Comparison of ENCODE assay signal across 9 cellular contexts in genomic region chr11:131511794-131512193, GRCh38.
DNase-seq lines count a peak whose midpoint lies in the region; ATAC-seq, FAIRE-seq and TF ChIP-seq lines count a peak whose summit lies in the region.
"Had no signal": no experiment of that assay in that cellular context is flagged by ENCODE, and none has a peak within 500 bp of the region (broad histone marks: within the 10 kb centered on the region; RNA-seq: fewer than 3 reads in every experiment).

No MANE protein-coding gene starts in this region.

- DNase-seq in NCI-H2029 (lab: John Stamatoyannopoulos, UW), result peak; percentile 36
- DNase-seq in NCI-H2029 treated with DMSO at 0.1 percent for 48 hours (lab: John Stamatoyannopoulos, UW), result no peak
- no peak for DNase-seq in GM12878 (ENCODE audit: low read depth, low spot score)
- DNase-seq in Kasumi-1 (lab: John Stamatoyannopoulos, UW), result no peak
- DNase-seq in natural killer cell treated with Interleukin-12 subunit alpha and Interleukin-12 subunit beta and Interleukin-15 and Interleukin-18, amount 100 ng/mL, for 72 hours (ENCODE audit: low spot score), result no peak

- no peak for TF ChIP-seq EP300 in GM12878 (IDR thresholded peaks at IDR 0.05; ENCODE audit: borderline replicate concordance in 1 of 2, control insufficient read depth in 1 of 2, low read depth in 2 of 2, low read length in 2 of 2)

- no peaks in the 10 kb centered on the region for H3K79me2 ChIP-seq in GM12878 (ENCODE audit: control insufficient read depth, insufficient read depth, low read length)

- CTCF ChIA-PET in GM12878 (lab: Yijun Ruan, JAX), result interaction anchor here (4.9 kb wide), 1 partner anchor 447 kb away, joined by 36 read pairs; no protein-coding TSS in a partner anchor

- intact Hi-C loops in GM12878 (cut with micrococcal nuclease; ENCODE audit: unreplicated experiment), result loop anchor here (1.0 to 10.0 kb wide), 3 partner anchors 103 to 447 kb away; no protein-coding TSS in a partner anchor

- no peaks in the 10 kb centered on the region for H3K9me3 ChIP-seq in GM12878 (replicated peaks; ENCODE audit: control insufficient read depth, insufficient read depth, low read length)
- H3K9me3 ChIP-seq: BLaER1 treated with 17β-estradiol and CSF1 and Interleukin-3, amounts not matched to agents 10 nM and 100 nM had no signal

- POLR2A ChIA-PET in GM12878 (lab: Charles Lee), result no interaction called here

- H3K4me1 ChIP-seq in GM12878 (ENCODE audit: control insufficient read depth, insufficient read depth, low read length), result no peaks in the 10 kb centered on the region
- H3K4me1 ChIP-seq: BLaER1 treated with 17β-estradiol and CSF1 and Interleukin-3, amounts not matched to agents 10 nM and 100 nM had no signal

- SMC1A ChIA-PET in GM12878 (lab: Charles Lee; ENCODE audit: uncharacterized antibody, unreplicated experiment), result interaction anchor here (2.0 kb wide), 1 partner anchor 447 kb away, joined by 8 read pairs; no protein-coding TSS in a partner anchor

- no peak overlapping the region for H3K27ac Mint-ChIP-seq in nephron
- H3K27ac Mint-ChIP-seq in natural killer cell treated with Interleukin-12 subunit alpha and Interleukin-12 subunit beta and Interleukin-15 and Interleukin-18, amount 100 ng/mL, for 72 hours, result no peak overlapping the region

- RAD21 ChIA-PET in GM12878 (lab: Charles Lee; ENCODE audit: unreplicated experiment), result no interaction called here

- 3% methylated on average over 9 of the region's 9 CpGs for WGBS in GM12878 (ENCODE audit: insufficient coverage, insufficient replicate concordance, low lambda C conversion rate, missing lambda C conversion rate)

- peak; percentile 56 for ATAC-seq in HG03175 (IDR thresholded peaks at IDR 0.05; ENCODE audit: unreplicated experiment)
- peak; percentile 80 for ATAC-seq in GM12878
- no peak for ATAC-seq in natural killer cell treated with Interleukin-12 subunit alpha and Interleukin-12 subunit beta and Interleukin-15 and Interleukin-18, amount 100 ng/mL, for 72 hours
- ATAC-seq in GM18517 (IDR thresholded peaks at IDR 0.05; ENCODE audit: unreplicated experiment), result no peak

- no peaks in the 10 kb centered on the region for H3K4me1 Mint-ChIP-seq in nephron
- no peaks in the 10 kb centered on the region for H3K4me1 Mint-ChIP-seq in natural killer cell treated with Interleukin-12 subunit alpha and Interleukin-12 subunit beta and Interleukin-15 and Interleukin-18, amount 100 ng/mL, for 72 hours (ENCODE audit: low read depth in 2 of 2)

- H3K27me3 ChIP-seq in GM12878 (replicated peaks in 1 of 2; ENCODE audit: control insufficient read depth in 2 of 2, insufficient read depth in 2 of 2, low read length in 1 of 2), result no peaks in the 10 kb centered on the region
- H3K27me3 ChIP-seq: BLaER1 treated with 17β-estradiol and CSF1 and Interleukin-3, amounts not matched to agents 10 nM and 100 nM had no signal

- no peak overlapping the region for H3K27ac ChIP-seq in GM12878 (ENCODE audit: control insufficient read depth, insufficient read depth)
- H3K27ac ChIP-seq: BLaER1 treated with 17β-estradiol and CSF1 and Interleukin-3, amounts not matched to agents 10 nM and 100 nM had no signal

- no TSS peak for BruUV-seq in GM12878 (replicated peaks; lab: Mats Ljungman, UMichigan)

- TF ChIP-seq POLR2A in GM12878 (IDR thresholded peaks at IDR 0.05; ENCODE audit: low read depth, low read length), result no peak

- no peaks in the 10 kb centered on the region for H4K20me1 ChIP-seq in GM12878 (ENCODE audit: control insufficient read depth, insufficient read depth)
- H4K20me1 ChIP-seq: BLaER1 treated with 17β-estradiol and CSF1 and Interleukin-3, amounts not matched to agents 10 nM and 100 nM had no signal

- peaks cover 6% of the 10 kb centered on the region for H3K9me3 Mint-ChIP-seq in nephron
- peaks cover 3% of the 10 kb centered on the region for H3K9me3 Mint-ChIP-seq in natural killer cell treated with Interleukin-12 subunit alpha and Interleukin-12 subunit beta and Interleukin-15 and Interleukin-18, amount 100 ng/mL, for 72 hours

- TF ChIP-seq CTCF in GM12878 (IDR thresholded peaks at IDR 0.05 in 2 of 3, conservative IDR thresholded peaks at IDR 0.05 in 1 of 3; ENCODE audit: control insufficient read depth in 2 of 3, extremely low read depth in 1 of 3, insufficient read depth in 1 of 3, low read depth in 3 of 3, low read length in 3 of 3) (peak; percentile 57 to 64 (median 60)), nephron (IDR thresholded peaks at IDR 0.05; ENCODE audit: unreplicated experiment in 3 of 3) (peak; percentile 52 to 71 (median 53))

- no peak overlapping the region for H3K4me3 ChIP-seq in GM12878
- H3K4me3 ChIP-seq: BLaER1 treated with 17β-estradiol and CSF1 and Interleukin-3, amounts not matched to agents 10 nM and 100 nM had no signal

- no peak overlapping the region for H2AFZ ChIP-seq in GM12878 (ENCODE audit: control insufficient read depth, low read depth, low read length)

- no peak overlapping the region for H3K4me3 Mint-ChIP-seq in nephron
- no peak overlapping the region for H3K4me3 Mint-ChIP-seq in natural killer cell treated with Interleukin-12 subunit alpha and Interleukin-12 subunit beta and Interleukin-15 and Interleukin-18, amount 100 ng/mL, for 72 hours

- H3K36me3 Mint-ChIP-seq in nephron (ENCODE audit: low read depth), result no peaks in the 10 kb centered on the region
- H3K36me3 Mint-ChIP-seq in natural killer cell treated with Interleukin-12 subunit alpha and Interleukin-12 subunit beta and Interleukin-15 and Interleukin-18, amount 100 ng/mL, for 72 hours, result no peaks in the 10 kb centered on the region

- H3K9ac ChIP-seq in GM12878 (ENCODE audit: control insufficient read depth, insufficient read depth, low read length), result no peak overlapping the region
- H3K9ac ChIP-seq: BLaER1 treated with 17β-estradiol and CSF1 and Interleukin-3, amounts not matched to agents 10 nM and 100 nM had no signal

- peak; percentile 56 for TF ChIP-seq RAD21 in GM12878 (IDR thresholded peaks at IDR 0.05; ENCODE audit: insufficient read depth, low read depth, low read length)

- H3K36me3 ChIP-seq in GM12878 (ENCODE audit: control insufficient read depth in 2 of 2, insufficient read depth in 2 of 2, low read length in 1 of 2), result no peaks in the 10 kb centered on the region
- H3K36me3 ChIP-seq: BLaER1 treated with 17β-estradiol and CSF1 and Interleukin-3, amounts not matched to agents 10 nM and 100 nM had no signal

- no peak for FAIRE-seq in GM12878 (lab: Jason Lieb, UNC)

- no peak overlapping the region for H3K4me2 ChIP-seq in GM12878 (ENCODE audit: control insufficient read depth, insufficient read depth)
- H3K4me2 ChIP-seq: BLaER1 treated with 17β-estradiol and CSF1 and Interleukin-3, amounts not matched to agents 10 nM and 100 nM had no signal

- in situ Hi-C loops in GM12878 (cut with MboI), result loop anchor here (5.0 kb wide), 1 partner anchor 444 kb away; no protein-coding TSS in a partner anchor

- H3K27me3 Mint-ChIP-seq in nephron (ENCODE audit: low read depth), result peaks cover 28% of the 10 kb centered on the region
- H3K27me3 Mint-ChIP-seq in natural killer cell treated with Interleukin-12 subunit alpha and Interleukin-12 subunit beta and Interleukin-15 and Interleukin-18, amount 100 ng/mL, for 72 hours, result peaks cover 0 to 4% of the 10 kb centered on the region in 2 donors

TF ChIP-seq in GM12878, 131 proteins besides CTCF, POLR2A, EP300 and RAD21:
- TF ChIP-seq YY1 (IDR thresholded peaks at IDR 0.05; ENCODE audit: low read depth, low read length) (peak; percentile 41; the same call in 1 of the 2 replicates), SMC3 (IDR thresholded peaks at IDR 0.05; ENCODE audit: borderline replicate concordance, low read length) (peak; percentile 77)
- TF ChIP-seq, protein P1, sequence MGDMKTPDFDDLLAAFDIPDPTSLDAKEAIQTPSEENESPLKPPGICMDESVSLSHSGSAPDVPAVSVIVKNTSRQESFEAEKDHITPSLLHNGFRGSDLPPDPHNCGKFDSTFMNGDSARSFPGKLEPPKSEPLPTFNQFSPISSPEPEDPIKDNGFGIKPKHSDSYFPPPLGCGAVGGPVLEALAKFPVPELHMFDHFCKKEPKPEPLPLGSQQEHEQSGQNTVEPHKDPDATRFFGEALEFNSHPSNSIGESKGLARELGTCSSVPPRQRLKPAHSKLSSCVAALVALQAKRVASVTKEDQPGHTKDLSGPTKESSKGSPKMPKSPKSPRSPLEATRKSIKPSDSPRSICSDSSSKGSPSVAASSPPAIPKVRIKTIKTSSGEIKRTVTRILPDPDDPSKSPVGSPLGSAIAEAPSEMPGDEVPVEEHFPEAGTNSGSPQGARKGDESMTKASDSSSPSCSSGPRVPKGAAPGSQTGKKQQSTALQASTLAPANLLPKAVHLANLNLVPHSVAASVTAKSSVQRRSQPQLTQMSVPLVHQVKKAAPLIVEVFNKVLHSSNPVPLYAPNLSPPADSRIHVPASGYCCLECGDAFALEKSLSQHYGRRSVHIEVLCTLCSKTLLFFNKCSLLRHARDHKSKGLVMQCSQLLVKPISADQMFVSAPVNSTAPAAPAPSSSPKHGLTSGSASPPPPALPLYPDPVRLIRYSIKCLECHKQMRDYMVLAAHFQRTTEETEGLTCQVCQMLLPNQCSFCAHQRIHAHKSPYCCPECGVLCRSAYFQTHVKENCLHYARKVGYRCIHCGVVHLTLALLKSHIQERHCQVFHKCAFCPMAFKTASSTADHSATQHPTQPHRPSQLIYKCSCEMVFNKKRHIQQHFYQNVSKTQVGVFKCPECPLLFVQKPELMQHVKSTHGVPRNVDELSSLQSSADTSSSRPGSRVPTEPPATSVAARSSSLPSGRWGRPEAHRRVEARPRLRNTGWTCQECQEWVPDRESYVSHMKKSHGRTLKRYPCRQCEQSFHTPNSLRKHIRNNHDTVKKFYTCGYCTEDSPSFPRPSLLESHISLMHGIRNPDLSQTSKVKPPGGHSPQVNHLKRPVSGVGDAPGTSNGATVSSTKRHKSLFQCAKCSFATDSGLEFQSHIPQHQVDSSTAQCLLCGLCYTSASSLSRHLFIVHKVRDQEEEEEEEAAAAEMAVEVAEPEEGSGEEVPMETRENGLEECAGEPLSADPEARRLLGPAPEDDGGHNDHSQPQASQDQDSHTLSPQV (IDR thresholded peaks at IDR 0.05), result no peak
- TF ChIP-seq, protein P2, sequence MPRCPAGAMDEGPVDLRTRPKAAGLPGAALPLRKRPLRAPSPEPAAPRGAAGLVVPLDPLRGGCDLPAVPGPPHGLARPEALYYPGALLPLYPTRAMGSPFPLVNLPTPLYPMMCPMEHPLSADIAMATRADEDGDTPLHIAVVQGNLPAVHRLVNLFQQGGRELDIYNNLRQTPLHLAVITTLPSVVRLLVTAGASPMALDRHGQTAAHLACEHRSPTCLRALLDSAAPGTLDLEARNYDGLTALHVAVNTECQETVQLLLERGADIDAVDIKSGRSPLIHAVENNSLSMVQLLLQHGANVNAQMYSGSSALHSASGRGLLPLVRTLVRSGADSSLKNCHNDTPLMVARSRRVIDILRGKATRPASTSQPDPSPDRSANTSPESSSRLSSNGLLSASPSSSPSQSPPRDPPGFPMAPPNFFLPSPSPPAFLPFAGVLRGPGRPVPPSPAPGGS (IDR thresholded peaks at IDR 0.05; ENCODE audit: borderline replicate concordance, insufficient read depth, low read depth, low read length, poor library complexity, severe bottlenecking), result no peak

Comparison
In these comparisons a context has a peak if more than half of its experiments do, and no peak if none do; other contexts are left out.
1. ATAC-seq: peak in HG03175 (single experiment) and GM12878 (single experiment); none in natural killer cell treated with Interleukin-12 subunit alpha and Interleukin-12 subunit beta and Interleukin-15 and Interleukin-18, amount 100 ng/mL, for 72 hours (0 of 2) and GM18517 (single experiment).